In the genomic region with DNA sequence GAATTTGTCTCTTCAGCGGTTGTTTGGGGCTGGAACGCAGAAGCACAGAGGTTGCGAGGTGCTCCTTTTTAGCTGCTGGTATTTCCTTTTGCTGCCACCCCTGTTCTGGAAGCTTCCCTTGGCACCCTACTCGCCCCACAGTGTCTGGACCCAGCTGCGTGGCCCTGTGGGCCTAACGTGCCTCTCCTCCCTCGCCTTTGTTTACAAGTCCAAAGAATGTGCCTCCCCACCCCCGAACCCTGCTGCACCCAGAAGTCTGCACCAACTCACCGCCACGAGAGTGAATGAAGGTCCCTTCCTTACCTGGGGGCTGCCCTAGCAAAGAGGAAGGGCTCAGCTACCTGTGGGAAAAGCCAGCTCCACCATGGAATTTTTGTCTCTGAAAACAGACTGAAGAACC, we compare ENCODE assay signal across 22 cellular contexts.
"Had no signal": no experiment of that assay in that cellular context is flagged by ENCODE, and none has a peak within 500 bp of the region (broad histone marks: within the 10 kb centered on the region; RNA-seq: fewer than 3 reads in every experiment).

No MANE protein-coding gene starts in this region.

- H3K9me3 Mint-ChIP-seq: activated B cell treated with CpG ODN at 0.5 μM for 24 hours; activated CD4-positive, alpha-beta memory T cell treated with anti-CD3 and anti-CD28 coated beads for 36 hours; brain; naive thymus-derived CD4-positive, alpha-beta T cell; T-cell had no signal

- FAIRE-seq: endometrium, frontal cortex had no signal

- H3K4me3 Mint-ChIP-seq: activated B cell treated with CpG ODN at 0.5 μM for 24 hours; activated CD4-positive, alpha-beta memory T cell treated with anti-CD3 and anti-CD28 coated beads for 36 hours; activated naive CD8-positive, alpha-beta T cell; brain; naive thymus-derived CD4-positive, alpha-beta T cell; T-cell had no signal

- H3K4me1 ChIP-seq: left lung, thyroid gland had no signal

- H3K9me3 ChIP-seq: left lung, mucosa of descending colon, spleen, thyroid gland had no signal

- H3K27me3 Mint-ChIP-seq: activated B cell treated with CpG ODN at 0.5 μM for 24 hours; activated CD4-positive, alpha-beta memory T cell treated with anti-CD3 and anti-CD28 coated beads for 36 hours; activated naive CD8-positive, alpha-beta T cell had no signal

- H3K36me3 ChIP-seq: left lung, thyroid gland had no signal

- H3K27ac ChIP-seq: coronary artery, left lung, parathyroid adenoma, spleen, thyroid gland had no signal

- H3K4me3 ChIP-seq: coronary artery, left lung, mucosa of descending colon, spleen, thyroid gland had no signal

- ATAC-seq: left lung; mucosa of descending colon; naive thymus-derived CD4-positive, alpha-beta T cell; T-cell had no signal

- H3K9ac ChIP-seq: parathyroid adenoma had no signal

- H3K4me1 Mint-ChIP-seq: activated B cell treated with CpG ODN at 0.5 μM for 24 hours had no signal

- H3K36me3 Mint-ChIP-seq: activated CD4-positive, alpha-beta memory T cell treated with anti-CD3 and anti-CD28 coated beads for 36 hours; activated naive CD8-positive, alpha-beta T cell; brain; naive thymus-derived CD4-positive, alpha-beta T cell had no signal

- DNase-seq: activated B cell treated with CpG ODN at 0.5 μM for 24 hours; activated CD4-positive, alpha-beta memory T cell treated with anti-CD3 and anti-CD28 coated beads for 36 hours; activated CD4-positive, alpha-beta T cell treated with anti-CD3 and anti-CD28 coated beads for 4 hours; central memory CD4-positive, alpha-beta T cell; erythroblast; hypothalamus; kidney; left lung; mammary epithelial cell; naive thymus-derived CD4-positive, alpha-beta T cell; stimulated activated CD4-positive, alpha-beta T cell treated with anti-CD3 and anti-CD28 coated beads, Interleukin-4, amount 100 ng/mL, for 4 hours; stimulated activated naive CD4-positive, alpha-beta T cell; thyroid gland had no signal

- H3K27me3 ChIP-seq: left lung, spleen, thyroid gland had no signal

- H3K27ac Mint-ChIP-seq: activated B cell treated with CpG ODN at 0.5 μM for 24 hours; activated CD4-positive, alpha-beta memory T cell treated with anti-CD3 and anti-CD28 coated beads for 36 hours; activated naive CD8-positive, alpha-beta T cell; T-cell had no signal
